In genomic region chr10:77925410-77925794, GRCh38 we compare ENCODE assay signal across 1 cellular context.
TF ChIP-seq lines count a peak whose summit lies in the region.

No MANE protein-coding gene starts in this region.

TF ChIP-seq in K562, 482 proteins besides CTCF, POLR2A, EP300 and RAD21 (continued from another document):
- TF ChIP-seq, protein P1, sequence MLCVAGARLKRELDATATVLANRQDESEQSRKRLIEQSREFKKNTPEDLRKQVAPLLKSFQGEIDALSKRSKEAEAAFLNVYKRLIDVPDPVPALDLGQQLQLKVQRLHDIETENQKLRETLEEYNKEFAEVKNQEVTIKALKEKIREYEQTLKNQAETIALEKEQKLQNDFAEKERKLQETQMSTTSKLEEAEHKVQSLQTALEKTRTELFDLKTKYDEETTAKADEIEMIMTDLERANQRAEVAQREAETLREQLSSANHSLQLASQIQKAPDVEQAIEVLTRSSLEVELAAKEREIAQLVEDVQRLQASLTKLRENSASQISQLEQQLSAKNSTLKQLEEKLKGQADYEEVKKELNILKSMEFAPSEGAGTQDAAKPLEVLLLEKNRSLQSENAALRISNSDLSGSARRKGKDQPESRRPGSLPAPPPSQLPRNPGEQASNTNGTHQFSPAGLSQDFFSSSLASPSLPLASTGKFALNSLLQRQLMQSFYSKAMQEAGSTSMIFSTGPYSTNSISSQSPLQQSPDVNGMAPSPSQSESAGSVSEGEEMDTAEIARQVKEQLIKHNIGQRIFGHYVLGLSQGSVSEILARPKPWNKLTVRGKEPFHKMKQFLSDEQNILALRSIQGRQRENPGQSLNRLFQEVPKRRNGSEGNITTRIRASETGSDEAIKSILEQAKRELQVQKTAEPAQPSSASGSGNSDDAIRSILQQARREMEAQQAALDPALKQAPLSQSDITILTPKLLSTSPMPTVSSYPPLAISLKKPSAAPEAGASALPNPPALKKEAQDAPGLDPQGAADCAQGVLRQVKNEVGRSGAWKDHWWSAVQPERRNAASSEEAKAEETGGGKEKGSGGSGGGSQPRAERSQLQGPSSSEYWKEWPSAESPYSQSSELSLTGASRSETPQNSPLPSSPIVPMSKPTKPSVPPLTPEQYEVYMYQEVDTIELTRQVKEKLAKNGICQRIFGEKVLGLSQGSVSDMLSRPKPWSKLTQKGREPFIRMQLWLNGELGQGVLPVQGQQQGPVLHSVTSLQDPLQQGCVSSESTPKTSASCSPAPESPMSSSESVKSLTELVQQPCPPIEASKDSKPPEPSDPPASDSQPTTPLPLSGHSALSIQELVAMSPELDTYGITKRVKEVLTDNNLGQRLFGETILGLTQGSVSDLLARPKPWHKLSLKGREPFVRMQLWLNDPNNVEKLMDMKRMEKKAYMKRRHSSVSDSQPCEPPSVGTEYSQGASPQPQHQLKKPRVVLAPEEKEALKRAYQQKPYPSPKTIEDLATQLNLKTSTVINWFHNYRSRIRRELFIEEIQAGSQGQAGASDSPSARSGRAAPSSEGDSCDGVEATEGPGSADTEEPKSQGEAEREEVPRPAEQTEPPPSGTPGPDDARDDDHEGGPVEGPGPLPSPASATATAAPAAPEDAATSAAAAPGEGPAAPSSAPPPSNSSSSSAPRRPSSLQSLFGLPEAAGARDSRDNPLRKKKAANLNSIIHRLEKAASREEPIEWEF (CRISPR knock-in tag; IDR thresholded peaks at IDR 0.05): no peak
- TF ChIP-seq ZNF449 (CRISPR knock-in tag; IDR thresholded peaks at IDR 0.05) (no peak), HNRNPK (IDR thresholded peaks at IDR 0.05; ENCODE audit: low read depth, low read length, poor library complexity, severe bottlenecking) (no peak), PHB (CRISPR knock-in tag; IDR thresholded peaks at IDR 0.05) (no peak), KLF6 (CRISPR knock-in tag; IDR thresholded peaks at IDR 0.05; ENCODE audit: borderline replicate concordance) (no peak), TAF15 (IDR thresholded peaks at IDR 0.05; ENCODE audit: low read depth, low read length) (no peak), SIN3B (IDR thresholded peaks at IDR 0.05; ENCODE audit: low read depth) (no peak), ZNF274 (IDR thresholded peaks at IDR 0.05; ENCODE audit: borderline replicate concordance, low read depth, low read length) (no peak), SMAD1 (IDR thresholded peaks at IDR 0.05; ENCODE audit: low read depth, low read length, partially characterized antibody) (no peak), ZNF133 (CRISPR knock-in tag; IDR thresholded peaks at IDR 0.05) (no peak), CTBP1 (IDR thresholded peaks at IDR 0.05; ENCODE audit: borderline replicate concordance) (peak; percentile 59), RBM17 (IDR thresholded peaks at IDR 0.05; ENCODE audit: borderline replicate concordance, low read depth, low read length) (no peak), SMAD2 (IDR thresholded peaks at IDR 0.05; ENCODE audit: low read depth, low read length) (no peak), RAD51 (IDR thresholded peaks at IDR 0.05; ENCODE audit: borderline replicate concordance, low read depth) (no peak), KDM5B (IDR thresholded peaks at IDR 0.05; ENCODE audit: insufficient replicate concordance, low read depth, low read length) (no peak), STAG1 (CRISPR knock-in tag; IDR thresholded peaks at IDR 0.05; ENCODE audit: borderline replicate concordance) (no peak), RFX7 (CRISPR knock-in tag; IDR thresholded peaks at IDR 0.05) (0 out of 2 replicates have a peak, but pooled peaks have one; percentile 19), SREBF2 (CRISPR knock-in tag; IDR thresholded peaks at IDR 0.05) (no peak), RBM34 (IDR thresholded peaks at IDR 0.05; ENCODE audit: borderline replicate concordance, insufficient read depth, low read length) (no peak), HDAC1 (IDR thresholded peaks at IDR 0.05) (peak in 1 of 2 experiments; percentile 21; a peak in 1 of 4 replicates), HEY1 (CRISPR knock-in tag; IDR thresholded peaks at IDR 0.05; ENCODE audit: borderline replicate concordance) (no peak), ZNF253 (CRISPR knock-in tag; conservative IDR thresholded peaks at IDR 0.05) (no peak), XRCC5 (IDR thresholded peaks at IDR 0.05; ENCODE audit: low read depth, low read length) (0 out of 2 replicates have a peak, but pooled peaks have one; percentile 21), ZNF766 (CRISPR knock-in tag; conservative IDR thresholded peaks at IDR 0.05) (0 out of 2 replicates have a peak, but pooled peaks have one; percentile 29), RBBP5 (IDR thresholded peaks at IDR 0.05; ENCODE audit: borderline replicate concordance, insufficient read depth, low read length, poor library complexity, severe bottlenecking) (no peak), ZNF12 (CRISPR knock-in tag; IDR thresholded peaks at IDR 0.05) (peak; percentile 18; the same call in 1 of the 2 replicates), YY1 (IDR thresholded peaks at IDR 0.05; ENCODE audit: borderline replicate concordance in 1 of 3, control insufficient read depth in 1 of 3, extremely low read depth in 1 of 3, insufficient read depth in 3 of 3, insufficient read length in 1 of 3, insufficient replicate concordance in 2 of 3, low read depth in 1 of 3, low read length in 2 of 3) (peak in 2 of 3 experiments; percentile 6 to 8), ZNF551 (CRISPR knock-in tag; IDR thresholded peaks at IDR 0.05) (no peak), ZNF224 (CRISPR knock-in tag; IDR thresholded peaks at IDR 0.05) (no peak), JUND (IDR thresholded peaks at IDR 0.05; ENCODE audit: borderline replicate concordance, low read depth, low read length) (0 out of 2 replicates have a peak, but pooled peaks have one; percentile 7), JUND (tag; IDR thresholded peaks at IDR 0.05; ENCODE audit: borderline replicate concordance, low read depth, low read length) (0 out of 3 replicates have a peak, but pooled peaks have one; percentile 29), TAL1 (IDR thresholded peaks at IDR 0.05) (no peak), SUPT5H (IDR thresholded peaks at IDR 0.05) (no peak), ZNF780A (CRISPR knock-in tag; IDR thresholded peaks at IDR 0.05) (no peak), NFXL1 (CRISPR knock-in tag; IDR thresholded peaks at IDR 0.05) (no peak)
- TF ChIP-seq, protein P2, sequence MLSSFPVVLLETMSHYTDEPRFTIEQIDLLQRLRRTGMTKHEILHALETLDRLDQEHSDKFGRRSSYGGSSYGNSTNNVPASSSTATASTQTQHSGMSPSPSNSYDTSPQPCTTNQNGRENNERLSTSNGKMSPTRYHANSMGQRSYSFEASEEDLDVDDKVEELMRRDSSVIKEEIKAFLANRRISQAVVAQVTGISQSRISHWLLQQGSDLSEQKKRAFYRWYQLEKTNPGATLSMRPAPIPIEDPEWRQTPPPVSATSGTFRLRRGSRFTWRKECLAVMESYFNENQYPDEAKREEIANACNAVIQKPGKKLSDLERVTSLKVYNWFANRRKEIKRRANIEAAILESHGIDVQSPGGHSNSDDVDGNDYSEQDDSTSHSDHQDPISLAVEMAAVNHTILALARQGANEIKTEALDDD (IDR thresholded peaks at IDR 0.05): peak; percentile 46; the same call in 1 of the 2 replicates
- TF ChIP-seq, protein P3, sequence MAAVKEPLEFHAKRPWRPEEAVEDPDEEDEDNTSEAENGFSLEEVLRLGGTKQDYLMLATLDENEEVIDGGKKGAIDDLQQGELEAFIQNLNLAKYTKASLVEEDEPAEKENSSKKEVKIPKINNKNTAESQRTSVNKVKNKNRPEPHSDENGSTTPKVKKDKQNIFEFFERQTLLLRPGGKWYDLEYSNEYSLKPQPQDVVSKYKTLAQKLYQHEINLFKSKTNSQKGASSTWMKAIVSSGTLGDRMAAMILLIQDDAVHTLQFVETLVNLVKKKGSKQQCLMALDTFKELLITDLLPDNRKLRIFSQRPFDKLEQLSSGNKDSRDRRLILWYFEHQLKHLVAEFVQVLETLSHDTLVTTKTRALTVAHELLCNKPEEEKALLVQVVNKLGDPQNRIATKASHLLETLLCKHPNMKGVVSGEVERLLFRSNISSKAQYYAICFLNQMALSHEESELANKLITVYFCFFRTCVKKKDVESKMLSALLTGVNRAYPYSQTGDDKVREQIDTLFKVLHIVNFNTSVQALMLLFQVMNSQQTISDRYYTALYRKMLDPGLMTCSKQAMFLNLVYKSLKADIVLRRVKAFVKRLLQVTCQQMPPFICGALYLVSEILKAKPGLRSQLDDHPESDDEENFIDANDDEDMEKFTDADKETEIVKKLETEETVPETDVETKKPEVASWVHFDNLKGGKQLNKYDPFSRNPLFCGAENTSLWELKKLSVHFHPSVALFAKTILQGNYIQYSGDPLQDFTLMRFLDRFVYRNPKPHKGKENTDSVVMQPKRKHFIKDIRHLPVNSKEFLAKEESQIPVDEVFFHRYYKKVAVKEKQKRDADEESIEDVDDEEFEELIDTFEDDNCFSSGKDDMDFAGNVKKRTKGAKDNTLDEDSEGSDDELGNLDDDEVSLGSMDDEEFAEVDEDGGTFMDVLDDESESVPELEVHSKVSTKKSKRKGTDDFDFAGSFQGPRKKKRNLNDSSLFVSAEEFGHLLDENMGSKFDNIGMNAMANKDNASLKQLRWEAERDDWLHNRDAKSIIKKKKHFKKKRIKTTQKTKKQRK (IDR thresholded peaks at IDR 0.05; ENCODE audit: borderline replicate concordance, low read depth, low read length): no peak
- TF ChIP-seq, protein P4, sequence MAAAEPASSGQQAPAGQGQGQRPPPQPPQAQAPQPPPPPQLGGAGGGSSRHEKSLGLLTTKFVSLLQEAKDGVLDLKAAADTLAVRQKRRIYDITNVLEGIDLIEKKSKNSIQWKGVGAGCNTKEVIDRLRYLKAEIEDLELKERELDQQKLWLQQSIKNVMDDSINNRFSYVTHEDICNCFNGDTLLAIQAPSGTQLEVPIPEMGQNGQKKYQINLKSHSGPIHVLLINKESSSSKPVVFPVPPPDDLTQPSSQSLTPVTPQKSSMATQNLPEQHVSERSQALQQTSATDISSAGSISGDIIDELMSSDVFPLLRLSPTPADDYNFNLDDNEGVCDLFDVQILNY (CRISPR knock-in tag; IDR thresholded peaks at IDR 0.05): no peak
- TF ChIP-seq, protein P5, sequence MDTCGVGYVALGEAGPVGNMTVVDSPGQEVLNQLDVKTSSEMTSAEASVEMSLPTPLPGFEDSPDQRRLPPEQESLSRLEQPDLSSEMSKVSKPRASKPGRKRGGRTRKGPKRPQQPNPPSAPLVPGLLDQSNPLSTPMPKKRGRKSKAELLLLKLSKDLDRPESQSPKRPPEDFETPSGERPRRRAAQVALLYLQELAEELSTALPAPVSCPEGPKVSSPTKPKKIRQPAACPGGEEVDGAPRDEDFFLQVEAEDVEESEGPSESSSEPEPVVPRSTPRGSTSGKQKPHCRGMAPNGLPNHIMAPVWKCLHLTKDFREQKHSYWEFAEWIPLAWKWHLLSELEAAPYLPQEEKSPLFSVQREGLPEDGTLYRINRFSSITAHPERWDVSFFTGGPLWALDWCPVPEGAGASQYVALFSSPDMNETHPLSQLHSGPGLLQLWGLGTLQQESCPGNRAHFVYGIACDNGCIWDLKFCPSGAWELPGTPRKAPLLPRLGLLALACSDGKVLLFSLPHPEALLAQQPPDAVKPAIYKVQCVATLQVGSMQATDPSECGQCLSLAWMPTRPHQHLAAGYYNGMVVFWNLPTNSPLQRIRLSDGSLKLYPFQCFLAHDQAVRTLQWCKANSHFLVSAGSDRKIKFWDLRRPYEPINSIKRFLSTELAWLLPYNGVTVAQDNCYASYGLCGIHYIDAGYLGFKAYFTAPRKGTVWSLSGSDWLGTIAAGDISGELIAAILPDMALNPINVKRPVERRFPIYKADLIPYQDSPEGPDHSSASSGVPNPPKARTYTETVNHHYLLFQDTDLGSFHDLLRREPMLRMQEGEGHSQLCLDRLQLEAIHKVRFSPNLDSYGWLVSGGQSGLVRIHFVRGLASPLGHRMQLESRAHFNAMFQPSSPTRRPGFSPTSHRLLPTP (IDR thresholded peaks at IDR 0.05; ENCODE audit: borderline replicate concordance, extremely low read depth, insufficient read length): no peak
- TF ChIP-seq, protein P6, sequence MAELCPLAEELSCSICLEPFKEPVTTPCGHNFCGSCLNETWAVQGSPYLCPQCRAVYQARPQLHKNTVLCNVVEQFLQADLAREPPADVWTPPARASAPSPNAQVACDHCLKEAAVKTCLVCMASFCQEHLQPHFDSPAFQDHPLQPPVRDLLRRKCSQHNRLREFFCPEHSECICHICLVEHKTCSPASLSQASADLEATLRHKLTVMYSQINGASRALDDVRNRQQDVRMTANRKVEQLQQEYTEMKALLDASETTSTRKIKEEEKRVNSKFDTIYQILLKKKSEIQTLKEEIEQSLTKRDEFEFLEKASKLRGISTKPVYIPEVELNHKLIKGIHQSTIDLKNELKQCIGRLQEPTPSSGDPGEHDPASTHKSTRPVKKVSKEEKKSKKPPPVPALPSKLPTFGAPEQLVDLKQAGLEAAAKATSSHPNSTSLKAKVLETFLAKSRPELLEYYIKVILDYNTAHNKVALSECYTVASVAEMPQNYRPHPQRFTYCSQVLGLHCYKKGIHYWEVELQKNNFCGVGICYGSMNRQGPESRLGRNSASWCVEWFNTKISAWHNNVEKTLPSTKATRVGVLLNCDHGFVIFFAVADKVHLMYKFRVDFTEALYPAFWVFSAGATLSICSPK (IDR thresholded peaks at IDR 0.05; ENCODE audit: borderline replicate concordance): no peak
